In the genomic region with DNA sequence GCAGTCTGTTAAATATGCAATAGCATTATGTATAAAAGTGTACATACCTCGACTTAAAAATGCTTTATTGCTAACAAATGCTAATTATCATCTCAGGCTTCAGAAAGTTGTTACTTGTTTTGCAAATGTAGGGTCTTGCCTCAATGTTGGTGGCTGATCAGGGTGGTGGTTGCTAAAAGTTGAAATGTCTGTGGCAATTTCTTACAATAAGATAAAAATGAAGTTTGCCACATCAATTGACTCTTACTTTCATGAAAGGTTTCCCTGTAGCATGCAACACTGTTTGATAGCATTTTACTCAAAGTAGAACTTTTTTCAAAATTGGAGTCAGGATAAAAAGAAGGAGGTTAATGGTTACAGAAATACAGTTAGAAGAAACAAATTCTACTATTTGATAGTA, we compare ENCODE assay signal across 1 cellular context.
TF ChIP-seq lines count a peak whose summit lies in the region.

No MANE protein-coding gene starts in this region.

TF ChIP-seq in WTC11, 78 proteins besides CTCF, POLR2A, EP300 and RAD21:
- TF ChIP-seq, protein P1, sequence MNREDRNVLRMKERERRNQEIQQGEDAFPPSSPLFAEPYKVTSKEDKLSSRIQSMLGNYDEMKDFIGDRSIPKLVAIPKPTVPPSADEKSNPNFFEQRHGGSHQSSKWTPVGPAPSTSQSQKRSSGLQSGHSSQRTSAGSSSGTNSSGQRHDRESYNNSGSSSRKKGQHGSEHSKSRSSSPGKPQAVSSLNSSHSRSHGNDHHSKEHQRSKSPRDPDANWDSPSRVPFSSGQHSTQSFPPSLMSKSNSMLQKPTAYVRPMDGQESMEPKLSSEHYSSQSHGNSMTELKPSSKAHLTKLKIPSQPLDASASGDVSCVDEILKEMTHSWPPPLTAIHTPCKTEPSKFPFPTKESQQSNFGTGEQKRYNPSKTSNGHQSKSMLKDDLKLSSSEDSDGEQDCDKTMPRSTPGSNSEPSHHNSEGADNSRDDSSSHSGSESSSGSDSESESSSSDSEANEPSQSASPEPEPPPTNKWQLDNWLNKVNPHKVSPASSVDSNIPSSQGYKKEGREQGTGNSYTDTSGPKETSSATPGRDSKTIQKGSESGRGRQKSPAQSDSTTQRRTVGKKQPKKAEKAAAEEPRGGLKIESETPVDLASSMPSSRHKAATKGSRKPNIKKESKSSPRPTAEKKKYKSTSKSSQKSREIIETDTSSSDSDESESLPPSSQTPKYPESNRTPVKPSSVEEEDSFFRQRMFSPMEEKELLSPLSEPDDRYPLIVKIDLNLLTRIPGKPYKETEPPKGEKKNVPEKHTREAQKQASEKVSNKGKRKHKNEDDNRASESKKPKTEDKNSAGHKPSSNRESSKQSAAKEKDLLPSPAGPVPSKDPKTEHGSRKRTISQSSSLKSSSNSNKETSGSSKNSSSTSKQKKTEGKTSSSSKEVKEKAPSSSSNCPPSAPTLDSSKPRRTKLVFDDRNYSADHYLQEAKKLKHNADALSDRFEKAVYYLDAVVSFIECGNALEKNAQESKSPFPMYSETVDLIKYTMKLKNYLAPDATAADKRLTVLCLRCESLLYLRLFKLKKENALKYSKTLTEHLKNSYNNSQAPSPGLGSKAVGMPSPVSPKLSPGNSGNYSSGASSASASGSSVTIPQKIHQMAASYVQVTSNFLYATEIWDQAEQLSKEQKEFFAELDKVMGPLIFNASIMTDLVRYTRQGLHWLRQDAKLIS (CRISPR knock-in tag; IDR thresholded peaks at IDR 0.05; ENCODE audit: borderline replicate concordance), result no peak
- no peak for TF ChIP-seq GABPB1 (CRISPR knock-in tag; IDR thresholded peaks at IDR 0.05)
